Comparison of ENCODE assay signal across 8 cellular contexts in the genomic region with DNA sequence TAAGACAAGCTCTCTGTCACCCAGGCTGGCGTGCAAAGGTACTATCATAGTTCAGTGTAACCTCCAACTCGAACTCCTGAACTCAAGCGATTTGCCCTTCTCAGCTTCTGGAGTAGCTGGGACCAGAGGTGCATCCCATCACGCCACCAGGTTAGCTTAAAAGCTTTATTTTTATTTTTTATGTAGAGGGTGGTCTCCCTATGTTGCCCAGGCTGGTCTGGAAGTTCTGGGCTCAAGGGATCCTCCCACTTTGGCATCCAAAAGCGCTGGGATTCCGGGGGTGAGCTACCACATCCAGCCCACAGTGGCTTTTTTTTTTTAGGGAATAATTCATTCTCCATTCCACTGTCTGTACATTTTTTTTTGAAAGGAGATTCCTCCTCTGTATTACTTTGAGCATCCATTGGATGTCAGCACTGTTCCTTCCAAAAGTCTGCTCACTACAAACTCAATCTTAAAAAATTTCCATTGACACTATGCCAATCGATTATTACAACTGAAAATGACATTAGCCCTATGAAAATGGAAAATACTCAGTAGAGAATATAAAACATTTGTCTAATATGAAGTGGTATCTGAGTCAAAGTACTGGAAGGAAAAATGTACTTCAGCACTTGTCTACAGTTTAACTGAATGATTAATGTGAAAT. TPM values are rescaled to one million over a fixed set of nuclear protein-coding genes. Genes with fewer than 3 reads are reported as not detected.
DNase-seq lines count a peak whose midpoint lies in the region; ATAC-seq, FAIRE-seq and TF ChIP-seq lines count a peak whose summit lies in the region.

No MANE protein-coding gene starts in this region.

- H3K9me3 ChIP-seq in ascending aorta: no peaks in the 10 kb centered on the region

- peak in 2 of 3 experiments; percentile 31 to 45 for TF ChIP-seq CTCF in ascending aorta (IDR thresholded peaks at IDR 0.05)

- ATAC-seq in stimulated activated naive CD8-positive, alpha-beta T cell treated with anti-CD3 and anti-CD28 coated beads, Interleukin-15, amount 100 ng/mL, for 72 hours: no peak

- H3K36me3 ChIP-seq in ascending aorta: no peaks in the 10 kb centered on the region

- peaks cover 7 to 46% of the 10 kb centered on the region in 2 donors for H3K4me1 ChIP-seq in ascending aorta

- peak overlapping the region; percentile 94 to 97 for H3K4me3 ChIP-seq in ascending aorta

- peak overlapping the region; percentile 78 to 93 for H3K4me3 Mint-ChIP-seq in stimulated activated naive CD8-positive, alpha-beta T cell treated with anti-CD3 and anti-CD28 coated beads, Interleukin-15, amount 100 ng/mL, for 72 hours

- intact Hi-C loops in ascending aorta (cut with DNase I): loop anchor here (5.0 to 10.0 kb wide), 7 partner anchors 565 to 1502 kb away; a partner anchor contains a TSS
- intact Hi-C loops in posterior vena cava (cut with DNase I): loop anchor here in 1 of 2 donors (10.0 kb wide), 1 partner anchor 48 kb away; a partner anchor contains a TSS

- FAIRE-seq in islet of Langerhans (lab: Jason Lieb, UNC): peak; percentile 65

- H3K27me3 ChIP-seq in ascending aorta: no peaks in the 10 kb centered on the region

- H3K27me3 Mint-ChIP-seq in stimulated activated naive CD8-positive, alpha-beta T cell treated with anti-CD3 and anti-CD28 coated beads, Interleukin-15, amount 100 ng/mL, for 72 hours: no peaks in the 10 kb centered on the region

- H3K9me3 Mint-ChIP-seq in stimulated activated naive CD8-positive, alpha-beta T cell treated with anti-CD3 and anti-CD28 coated beads, Interleukin-15, amount 100 ng/mL, for 72 hours: no peaks in the 10 kb centered on the region

- DNase-seq in NCI-H2171 treated with DMSO at 0.1 percent for 48 hours (lab: John Stamatoyannopoulos, UW) (peak; percentile 20), NCI-H2171 (lab: John Stamatoyannopoulos, UW) (no peak), LoVo (ENCODE audit: low spot score) (peak; percentile 28), ascending aorta (ENCODE audit: low spot score in 2 of 2) (no peak), posterior vena cava (ENCODE audit: low spot score) (no peak)
- DNase-seq in stimulated activated naive CD8-positive, alpha-beta T cell treated with anti-CD3 and anti-CD28 coated beads, Interleukin-15, amount 100 ng/mL, for 72 hours: no peak
- no peak for DNase-seq in stimulated activated CD4-positive, alpha-beta T cell treated with anti-CD3 and anti-CD28 coated beads, Interleukin-15, amount 100 ng/mL, for 24 hours

- peak overlapping the region; percentile 98 to 99 for H3K27ac ChIP-seq in ascending aorta

- H3K4me1 Mint-ChIP-seq in stimulated activated naive CD8-positive, alpha-beta T cell treated with anti-CD3 and anti-CD28 coated beads, Interleukin-15, amount 100 ng/mL, for 72 hours: peaks cover 34% of the 10 kb centered on the region

- peak overlapping the region; percentile 100 for H3K27ac Mint-ChIP-seq in stimulated activated naive CD8-positive, alpha-beta T cell treated with anti-CD3 and anti-CD28 coated beads, Interleukin-15, amount 100 ng/mL, for 72 hours

RNA-seq across cellular contexts. Expression of a gene that starts 1.3 kb away (rescaled TPM):
- total RNA-seq in ascending aorta: 2.1 TPM
- 10 to 100 TPM in 1 of 2 donors, 1 to 10 TPM in 1; 7.9 to 10.7 TPM for total RNA-seq in posterior vena cava

RNA-seq across cellular contexts. Expression of a gene that starts 1.9 kb away (rescaled TPM):
- total RNA-seq in ascending aorta: 32.5 TPM
- total RNA-seq in posterior vena cava: 10 to 100 TPM; 48.8 to 60.6 TPM

RNA-seq across cellular contexts. Expression of a gene that starts 45.5 kb away (rescaled TPM):
- 1.9 TPM for total RNA-seq in ascending aorta
- 1 to 10 TPM; 1.7 to 2.3 TPM for total RNA-seq in posterior vena cava

Comparison
In these comparisons a context has a peak if more than half of its experiments do, and no peak if none do; other contexts are left out.
1. DNase-seq: peak in NCI-H2171 treated with DMSO at 0.1 percent for 48 hours (single experiment) and LoVo (single experiment); none in NCI-H2171 (single experiment), ascending aorta (0 of 2), stimulated activated naive CD8-positive, alpha-beta T cell treated with anti-CD3 and anti-CD28 coated beads, Interleukin-15, amount 100 ng/mL, for 72 hours (0 of 2), stimulated activated CD4-positive, alpha-beta T cell treated with anti-CD3 and anti-CD28 coated beads, Interleukin-15, amount 100 ng/mL, for 24 hours (single experiment) and posterior vena cava (single experiment).